1 cellular context compared by ENCODE assay signal in the genomic region with DNA sequence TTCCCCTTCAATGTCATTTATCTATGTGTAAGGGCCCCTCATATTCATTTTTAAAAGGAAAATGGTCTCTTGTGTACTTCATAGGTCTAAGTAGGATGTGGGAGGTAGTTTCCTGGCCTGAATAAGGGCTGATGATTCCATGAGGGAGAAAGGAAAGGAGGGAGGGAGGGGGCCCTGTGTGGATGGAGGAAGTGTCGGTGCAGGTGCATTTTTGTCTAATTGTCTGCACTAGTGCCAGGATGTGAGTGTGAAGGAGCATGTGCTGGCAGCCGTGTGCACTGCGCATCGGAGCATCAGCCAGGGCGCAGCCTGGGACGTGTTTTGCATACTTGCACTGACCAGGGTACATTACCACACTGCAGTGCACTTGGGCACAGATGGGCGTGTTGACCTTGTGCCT.
TF ChIP-seq lines count a peak whose summit lies in the region.

No MANE protein-coding gene starts in this region.

TF ChIP-seq in GM12878, 131 proteins besides CTCF, POLR2A, EP300 and RAD21:
- TF ChIP-seq NFIC (IDR thresholded peaks at IDR 0.05; ENCODE audit: low read depth, low read length) (no peak), ELK1 (IDR thresholded peaks at IDR 0.05; ENCODE audit: low read depth, low read length) (no peak), SMARCA5 (IDR thresholded peaks at IDR 0.05) (no peak), NFYA (IDR thresholded peaks at IDR 0.05; ENCODE audit: borderline replicate concordance, low read depth, low read length) (no peak), USF1 (IDR thresholded peaks at IDR 0.05; ENCODE audit: borderline replicate concordance, extremely low read length, insufficient read depth, low read depth, low read length) (no peak), TBL1XR1 (IDR thresholded peaks at IDR 0.05; ENCODE audit: low read depth, low read length) (no peak), EED (IDR thresholded peaks at IDR 0.05; ENCODE audit: low read depth) (no peak), RELA (IDR thresholded peaks at IDR 0.05; ENCODE audit: borderline replicate concordance, partially characterized antibody) (no peak), IRF3 (IDR thresholded peaks at IDR 0.05) (no peak), RBBP5 (conservative IDR thresholded peaks at IDR 0.05) (no peak), SIN3A (IDR thresholded peaks at IDR 0.05; ENCODE audit: low read depth, low read length) (no peak), MTA2 (IDR thresholded peaks at IDR 0.05; ENCODE audit: low read depth) (no peak), SUZ12 (IDR thresholded peaks at IDR 0.05; ENCODE audit: unreplicated experiment) (no peak), KAT2A (conservative IDR thresholded peaks at IDR 0.05; ENCODE audit: control insufficient read depth, low read depth, low read length) (no peak), BCL11A (IDR thresholded peaks at IDR 0.05; ENCODE audit: low read depth, low read length) (no peak)
